In the genomic region with DNA sequence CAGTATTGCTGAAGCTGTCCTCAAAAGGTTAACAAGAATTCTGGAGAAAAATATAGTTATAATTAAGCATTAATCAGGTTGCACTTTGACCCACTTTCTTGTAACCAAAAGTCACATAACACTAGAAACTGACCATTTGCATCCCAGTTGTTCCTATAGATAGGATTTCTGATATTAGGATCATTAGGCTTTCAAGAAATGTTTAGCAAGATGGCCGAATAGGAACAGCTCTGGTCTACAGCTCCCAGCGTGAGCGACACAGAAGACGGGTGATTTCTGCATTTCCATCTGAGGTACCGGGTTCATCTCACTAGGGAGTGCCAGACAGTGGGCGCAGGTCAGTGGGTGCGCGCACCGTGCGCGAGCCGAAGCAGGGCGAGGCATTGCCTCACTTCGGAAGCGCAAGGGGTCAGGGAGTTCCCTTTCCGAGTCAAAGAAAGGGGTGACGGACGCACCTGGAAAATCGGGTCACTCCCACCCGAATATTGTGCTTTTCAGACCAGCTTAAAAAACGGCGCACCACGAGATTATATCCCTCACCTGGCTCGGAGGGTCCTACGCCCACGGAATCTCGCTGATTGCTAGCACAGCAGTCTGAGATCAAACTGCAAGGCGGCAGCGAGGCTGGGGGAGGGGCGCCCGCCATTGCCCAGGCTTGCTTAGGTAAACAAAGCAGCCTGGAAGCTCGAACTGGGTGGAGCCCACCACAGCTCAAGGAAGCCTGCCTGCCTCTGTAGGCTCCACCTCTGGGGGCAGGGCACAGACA, we compare ENCODE assay signal across 1 cellular context.
A peak's percentile ranks its signal among the peaks of the same experiment; 100 is the strongest.
TF ChIP-seq lines count a peak whose summit lies in the region.
"Not testable (repeated sequence)": the region's sequence is repeated elsewhere in the genome, so short reads cannot be mapped to it uniquely, and the experiment has no call there.

No MANE protein-coding gene starts in this region.

TF ChIP-seq in K562, 482 proteins besides CTCF, POLR2A, EP300 and RAD21 (continued from another document):
- TF ChIP-seq, protein P1, sequence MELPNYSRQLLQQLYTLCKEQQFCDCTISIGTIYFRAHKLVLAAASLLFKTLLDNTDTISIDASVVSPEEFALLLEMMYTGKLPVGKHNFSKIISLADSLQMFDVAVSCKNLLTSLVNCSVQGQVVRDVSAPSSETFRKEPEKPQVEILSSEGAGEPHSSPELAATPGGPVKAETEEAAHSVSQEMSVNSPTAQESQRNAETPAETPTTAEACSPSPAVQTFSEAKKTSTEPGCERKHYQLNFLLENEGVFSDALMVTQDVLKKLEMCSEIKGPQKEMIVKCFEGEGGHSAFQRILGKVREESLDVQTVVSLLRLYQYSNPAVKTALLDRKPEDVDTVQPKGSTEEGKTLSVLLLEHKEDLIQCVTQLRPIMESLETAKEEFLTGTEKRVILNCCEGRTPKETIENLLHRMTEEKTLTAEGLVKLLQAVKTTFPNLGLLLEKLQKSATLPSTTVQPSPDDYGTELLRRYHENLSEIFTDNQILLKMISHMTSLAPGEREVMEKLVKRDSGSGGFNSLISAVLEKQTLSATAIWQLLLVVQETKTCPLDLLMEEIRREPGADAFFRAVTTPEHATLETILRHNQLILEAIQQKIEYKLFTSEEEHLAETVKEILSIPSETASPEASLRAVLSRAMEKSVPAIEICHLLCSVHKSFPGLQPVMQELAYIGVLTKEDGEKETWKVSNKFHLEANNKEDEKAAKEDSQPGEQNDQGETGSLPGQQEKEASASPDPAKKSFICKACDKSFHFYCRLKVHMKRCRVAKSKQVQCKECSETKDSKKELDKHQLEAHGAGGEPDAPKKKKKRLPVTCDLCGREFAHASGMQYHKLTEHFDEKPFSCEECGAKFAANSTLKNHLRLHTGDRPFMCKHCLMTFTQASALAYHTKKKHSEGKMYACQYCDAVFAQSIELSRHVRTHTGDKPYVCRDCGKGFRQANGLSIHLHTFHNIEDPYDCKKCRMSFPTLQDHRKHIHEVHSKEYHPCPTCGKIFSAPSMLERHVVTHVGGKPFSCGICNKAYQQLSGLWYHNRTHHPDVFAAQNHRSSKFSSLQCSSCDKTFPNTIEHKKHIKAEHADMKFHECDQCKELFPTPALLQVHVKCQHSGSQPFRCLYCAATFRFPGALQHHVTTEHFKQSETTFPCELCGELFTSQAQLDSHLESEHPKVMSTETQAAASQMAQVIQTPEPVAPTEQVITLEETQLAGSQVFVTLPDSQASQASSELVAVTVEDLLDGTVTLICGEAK (IDR thresholded peaks at IDR 0.05), result peak; percentile 44; the same call in 1 of the 2 replicates
- TF ChIP-seq, protein P1 (CRISPR knock-in tag; IDR thresholded peaks at IDR 0.05), result not testable (repeated sequence)
- TF ChIP-seq NRF1 (conservative IDR thresholded peaks at IDR 0.05 in 1 of 2, IDR thresholded peaks at IDR 0.05 in 1 of 2) (peak; percentile 73 to 80), SOX6 (IDR thresholded peaks at IDR 0.05) (peak; percentile 25; the same call in 1 of the 2 replicates), SMAD4 (CRISPR knock-in tag; conservative IDR thresholded peaks at IDR 0.05) (0 out of 2 replicates have a peak, but pooled peaks have one; percentile 21), EGR1 (conservative IDR thresholded peaks at IDR 0.05) (peak; percentile 50)
- TF ChIP-seq, protein P2, sequence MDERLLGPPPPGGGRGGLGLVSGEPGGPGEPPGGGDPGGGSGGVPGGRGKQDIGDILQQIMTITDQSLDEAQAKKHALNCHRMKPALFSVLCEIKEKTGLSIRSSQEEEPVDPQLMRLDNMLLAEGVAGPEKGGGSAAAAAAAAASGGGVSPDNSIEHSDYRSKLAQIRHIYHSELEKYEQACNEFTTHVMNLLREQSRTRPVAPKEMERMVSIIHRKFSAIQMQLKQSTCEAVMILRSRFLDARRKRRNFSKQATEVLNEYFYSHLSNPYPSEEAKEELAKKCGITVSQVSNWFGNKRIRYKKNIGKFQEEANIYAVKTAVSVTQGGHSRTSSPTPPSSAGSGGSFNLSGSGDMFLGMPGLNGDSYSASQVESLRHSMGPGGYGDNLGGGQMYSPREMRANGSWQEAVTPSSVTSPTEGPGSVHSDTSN (CRISPR knock-in tag; IDR thresholded peaks at IDR 0.05; ENCODE audit: low read depth), result not testable (repeated sequence)
- TF ChIP-seq, protein P2 (tag; conservative IDR thresholded peaks at IDR 0.05; ENCODE audit: low read depth), result 0 out of 2 replicates have a peak, but pooled peaks have one; percentile 5
TF ChIP-seq in K562: peak in this region for 31; not testable (repeated sequence) for 451.
